Comparison of ENCODE assay signal across 27 cellular contexts in genomic region chr6:125027287-125027686, GRCh38.
"Had no signal": no experiment of that assay in that cellular context is flagged by ENCODE, and none has a peak within 500 bp of the region (broad histone marks: within the 10 kb centered on the region; RNA-seq: fewer than 3 reads in every experiment).

No MANE protein-coding gene starts in this region.

- DNase-seq: stimulated activated CD4-positive, alpha-beta T cell treated with anti-CD3 and anti-CD28 coated beads, Interleukin-2, amount 100 ng/mL, for 48 hours; stimulated activated CD4-positive, alpha-beta T cell treated with anti-CD3 and anti-CD28 coated beads, Interleukin-4, amount 100 ng/mL, for 1 hour; stimulated activated CD4-positive, alpha-beta T cell treated with anti-CD3 and anti-CD28 coated beads, Interleukin-4, amount 100 ng/mL, for 24 hours; stimulated activated CD4-positive, alpha-beta T cell treated with anti-CD3 and anti-CD28 coated beads, Interleukin-4, amount 100 ng/mL, for 4 hours; stimulated activated CD8-positive, alpha-beta memory T cell treated with anti-CD3 and anti-CD28 coated beads, Interleukin-4, amount 100 ng/mL, for 48 hours; stimulated activated naive B cell treated with anti-CD40 and anti-IgM and Interleukin-4, amounts not matched to agents 10 μg/mL and 1 μg/mL and 100 μg/mL, for 72 hours; stimulated activated naive CD4-positive, alpha-beta T cell; stimulated activated naive CD4-positive, alpha-beta T cell treated with Interleukin-2 at 50 U/mL for 16 hours; stimulated activated naive CD8-positive, alpha-beta T cell treated with anti-CD3 and anti-CD28 coated beads, Interleukin-15, amount 100 ng/mL, for 72 hours; stimulated activated naive CD8-positive, alpha-beta T cell treated with anti-CD3 and anti-CD28 coated beads, Interleukin-15, Interleukin-2, amounts not matched to agents 100 U/mL and 50 U/mL, for 24 hours; stomach; substantia nigra; testis; thyroid gland; tibial artery; transverse colon; trophoblast cell; upper lobe of left lung; upper lobe of right lung; uterus had no signal

- ATAC-seq: stimulated activated effector memory CD8-positive, alpha-beta T cell treated with anti-CD3 and anti-CD28 coated beads, Interleukin-12 subunit alpha, Interleukin-12 subunit beta, amount 100 ng/mL, for 72 hours; stimulated activated memory B cell treated with anti-CD40 and anti-IgM and Interleukin-4, amounts not matched to agents 10 μg/mL and 1 μg/mL and 100 μg/mL, for 72 hours; stimulated activated naive B cell treated with anti-CD40 and anti-IgM and Interleukin-4, amounts not matched to agents 10 μg/mL and 1 μg/mL and 100 μg/mL, for 72 hours; stimulated activated naive CD8-positive, alpha-beta T cell treated with anti-CD3 and anti-CD28 coated beads, Interleukin-15, amount 100 ng/mL, for 72 hours; stimulated activated naive CD8-positive, alpha-beta T cell treated with anti-CD3 and anti-CD28 coated beads, Interleukin-15, Interleukin-2, amounts not matched to agents 100 U/mL and 50 U/mL, for 24 hours; upper lobe of right lung had no signal

- H3K27me3 ChIP-seq: stomach, suprapubic skin, testis, thyroid gland, tibial artery, tibial nerve, transverse colon, upper lobe of left lung, upper lobe of right lung, uterus, vagina had no signal

- H3K9me3 ChIP-seq: stomach, suprapubic skin, testis, thoracic aorta, thyroid gland, tibial artery, tibial nerve, transverse colon, upper lobe of left lung, upper lobe of right lung, uterus, vagina had no signal

- H3K27ac ChIP-seq: stomach, suprapubic skin, testis, thoracic aorta, thyroid gland, tibial artery, tibial nerve, transverse colon, upper lobe of left lung, upper lobe of right lung, uterus, vagina had no signal

- H3K4me3 ChIP-seq: stomach, suprapubic skin, testis, thoracic aorta, thyroid gland, tibial artery, tibial nerve, transverse colon, upper lobe of left lung, upper lobe of right lung, uterus, vagina had no signal

- H3K36me3 ChIP-seq: thoracic aorta, thyroid gland, tibial nerve, transverse colon, upper lobe of right lung, uterus, vagina had no signal

- H3K4me1 ChIP-seq: uterus had no signal

- FAIRE-seq: urothelium cell line had no signal
